17 cellular contexts compared by ENCODE assay signal in the genomic region with DNA sequence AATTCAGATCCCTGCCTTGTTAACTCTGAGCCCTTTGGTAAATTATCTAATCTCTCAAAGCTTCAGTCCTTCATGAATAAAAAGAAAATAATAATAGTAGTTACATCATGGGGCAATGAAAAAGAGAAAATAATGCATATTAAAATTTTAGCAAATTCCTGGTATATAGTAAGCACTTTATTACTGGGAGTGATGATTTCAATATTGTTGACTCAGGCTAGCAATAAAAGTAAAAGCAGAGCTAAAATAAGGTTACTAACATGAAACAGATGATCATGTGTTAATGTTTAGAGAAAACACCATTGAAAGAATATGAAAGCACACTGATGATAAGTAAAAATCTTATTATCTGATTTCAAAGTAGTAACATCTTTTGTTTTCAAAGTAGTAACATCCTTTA. TPM values are rescaled to one million over a fixed set of nuclear protein-coding genes. Genes with fewer than 3 reads are reported as not detected.
DNase-seq lines count a peak whose midpoint lies in the region; ATAC-seq and TF ChIP-seq lines count a peak whose summit lies in the region.
"Had no signal": no experiment of that assay in that cellular context is flagged by ENCODE, and none has a peak within 500 bp of the region (broad histone marks: within the 10 kb centered on the region; RNA-seq: fewer than 3 reads in every experiment).

No MANE protein-coding gene starts in this region.

- TF ChIP-seq EP300 in SK-N-SH (IDR thresholded peaks at IDR 0.05; ENCODE audit: borderline replicate concordance in 1 of 2, low read depth in 1 of 2, low read length in 1 of 2): no peak

- CTCF ChIA-PET in SK-N-SH (lab: Yijun Ruan, JAX): interaction anchor here (1.2 kb wide), 1 partner anchor 17 kb away, joined by 3 read pairs; no protein-coding TSS in a partner anchor

- H3K27ac ChIP-seq in SK-N-SH (ENCODE audit: low read depth in 2 of 2, low read length in 1 of 2): no peak overlapping the region
- H3K27ac ChIP-seq in SK-N-MC: peak overlapping the region; percentile 64
- H3K27ac ChIP-seq: 22Rv1, C4-2B had no signal

- TF ChIP-seq RAD21 in SK-N-SH (IDR thresholded peaks at IDR 0.05; ENCODE audit: low read length): no peak

- H4K20me1 ChIP-seq in SK-N-SH (ENCODE audit: insufficient read depth): no peaks in the 10 kb centered on the region

- H3K4me3 ChIP-seq in SK-N-SH (ENCODE audit: low read depth in 2 of 2, low read length in 1 of 2) (no peak overlapping the region), SK-N-MC (no peak overlapping the region), HAP-1 (no peak overlapping the region)
- H3K4me3 ChIP-seq: GM23338 had no signal

- no peak overlapping the region for H2AFZ ChIP-seq in SK-N-SH (ENCODE audit: low read depth)
- H2AFZ ChIP-seq: GM23338 had no signal

- POLR2A ChIA-PET in SK-N-SH (lab: Yijun Ruan, JAX): no interaction called here

- H3K79me2 ChIP-seq in SK-N-SH (ENCODE audit: insufficient read depth): peaks cover 7% of the 10 kb centered on the region; the same call in 1 of the 2 replicates

- H3F3A ChIP-seq in SK-N-SH (replicated peaks; ENCODE audit: insufficient read depth): peaks cover 12% of the 10 kb centered on the region

- H3K9me3 ChIP-seq in SK-N-SH: no peaks in the 10 kb centered on the region
- H3K9me3 ChIP-seq in SK-N-MC (ENCODE audit: low read depth, low read length): no peaks in the 10 kb centered on the region
- H3K9me3 ChIP-seq in HAP-1: no peaks in the 10 kb centered on the region

- no peak overlapping the region for H3K9ac ChIP-seq in SK-N-SH
- no peak overlapping the region for H3K9ac ChIP-seq in SK-N-MC (ENCODE audit: insufficient read length)

- H3K9me2 ChIP-seq in SK-N-SH: no peaks in the 10 kb centered on the region

- no peak for DNase-seq in SK-N-SH
- DNase-seq in SK-N-MC (ENCODE audit: low read depth, low spot score): no peak
- DNase-seq in fibroblast of peridontal ligament (ENCODE audit: extremely low read depth): peak; percentile 34
- DNase-seq in glomerular visceral epithelial cell (ENCODE audit: extremely low spot score): no peak
- no peak for DNase-seq in SIG-M5 (lab: John Stamatoyannopoulos, UW)
- no peak for DNase-seq in HAP-1 (ENCODE audit: low spot score in 2 of 2)
- DNase-seq: CD4-positive, alpha-beta memory T cell; COR-L47; DMS153; DMS79 treated with DMSO at 0.1 percent for 48 hours; GDM1; H7 had no signal

- TF ChIP-seq CTCF in SK-N-SH (IDR thresholded peaks at IDR 0.05): no peak

- no peaks in the 10 kb centered on the region for H3K27me3 ChIP-seq in SK-N-SH (ENCODE audit: insufficient read depth)
- no peaks in the 10 kb centered on the region for H3K27me3 ChIP-seq in HAP-1 (ENCODE audit: low read depth)

- ATAC-seq in SK-N-SH treated with all-trans-retinoic acid at 6 μM for 48 hours: no peak
- ATAC-seq in GM19463 (IDR thresholded peaks at IDR 0.05; ENCODE audit: unreplicated experiment): no peak
- ATAC-seq: GM23338 had no signal

- in situ Hi-C loops in HAP-1 (cut with MboI; ENCODE audit: low sequenced_read_pairs): loop anchor here (25.0 kb wide), 1 partner anchor 441 kb away; no protein-coding TSS in a partner anchor

- H3K36me3 ChIP-seq in SK-N-SH (replicated peaks in 1 of 2; ENCODE audit: control insufficient read depth in 1 of 2, insufficient read depth in 2 of 2, low read length in 1 of 2): peaks cover 6 to 26% of the 10 kb centered on the region in 2 experiments
- H3K36me3 ChIP-seq in SK-N-MC (ENCODE audit: insufficient read depth, low read length): peaks cover 64% of the 10 kb centered on the region
- peaks cover 59% of the 10 kb centered on the region for H3K36me3 ChIP-seq in HAP-1 (replicated peaks)

- no peaks in the 10 kb centered on the region for H3K4me1 ChIP-seq in SK-N-SH (ENCODE audit: control insufficient read depth in 1 of 2, insufficient read depth in 2 of 2, low read depth in 1 of 2, low read length in 1 of 2)
- H3K4me1 ChIP-seq in HAP-1: 0 out of 2 replicates have a peak, but pooled peaks cover 2% of the 10 kb centered on the region

- no peak overlapping the region for H3K4me2 ChIP-seq in SK-N-SH
- H3K4me2 ChIP-seq: GM23338 had no signal

TF ChIP-seq in SK-N-SH, 30 proteins besides CTCF, POLR2A, EP300 and RAD21:
- 0 out of 2 replicates have a peak, but pooled peaks have one; percentile 1 for TF ChIP-seq MXI1 (IDR thresholded peaks at IDR 0.05; ENCODE audit: low read depth, low read length)
- TF ChIP-seq, protein P1, sequence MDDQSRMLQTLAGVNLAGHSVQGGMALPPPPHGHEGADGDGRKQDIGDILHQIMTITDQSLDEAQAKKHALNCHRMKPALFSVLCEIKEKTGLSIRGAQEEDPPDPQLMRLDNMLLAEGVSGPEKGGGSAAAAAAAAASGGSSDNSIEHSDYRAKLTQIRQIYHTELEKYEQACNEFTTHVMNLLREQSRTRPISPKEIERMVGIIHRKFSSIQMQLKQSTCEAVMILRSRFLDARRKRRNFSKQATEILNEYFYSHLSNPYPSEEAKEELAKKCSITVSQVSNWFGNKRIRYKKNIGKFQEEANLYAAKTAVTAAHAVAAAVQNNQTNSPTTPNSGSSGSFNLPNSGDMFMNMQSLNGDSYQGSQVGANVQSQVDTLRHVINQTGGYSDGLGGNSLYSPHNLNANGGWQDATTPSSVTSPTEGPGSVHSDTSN (IDR thresholded peaks at IDR 0.05): no peak

TF ChIP-seq in SK-N-SH treated with all-trans-retinoic acid at 6 μM for 48 hours, 23 proteins besides CTCF, POLR2A, EP300 and RAD21 (continues in another document):
- TF ChIP-seq, protein P2, sequence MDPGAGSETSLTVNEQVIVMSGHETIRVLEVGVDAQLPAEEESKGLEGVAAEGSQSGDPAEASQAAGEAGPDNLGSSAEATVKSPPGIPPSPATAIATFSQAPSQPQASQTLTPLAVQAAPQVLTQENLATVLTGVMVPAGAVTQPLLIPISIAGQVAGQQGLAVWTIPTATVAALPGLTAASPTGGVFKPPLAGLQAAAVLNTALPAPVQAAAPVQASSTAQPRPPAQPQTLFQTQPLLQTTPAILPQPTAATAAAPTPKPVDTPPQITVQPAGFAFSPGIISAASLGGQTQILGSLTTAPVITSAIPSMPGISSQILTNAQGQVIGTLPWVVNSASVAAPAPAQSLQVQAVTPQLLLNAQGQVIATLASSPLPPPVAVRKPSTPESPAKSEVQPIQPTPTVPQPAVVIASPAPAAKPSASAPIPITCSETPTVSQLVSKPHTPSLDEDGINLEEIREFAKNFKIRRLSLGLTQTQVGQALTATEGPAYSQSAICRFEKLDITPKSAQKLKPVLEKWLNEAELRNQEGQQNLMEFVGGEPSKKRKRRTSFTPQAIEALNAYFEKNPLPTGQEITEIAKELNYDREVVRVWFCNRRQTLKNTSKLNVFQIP (CRISPR knock-in tag; IDR thresholded peaks at IDR 0.05; ENCODE audit: borderline replicate concordance, low read depth): no peak
- TF ChIP-seq OSR1 (CRISPR knock-in tag; IDR thresholded peaks at IDR 0.05): no peak
- no peak for TF ChIP-seq GLIS3 (CRISPR knock-in tag; IDR thresholded peaks at IDR 0.05)
- no peak for TF ChIP-seq ESRRG (CRISPR knock-in tag; IDR thresholded peaks at IDR 0.05)
- TF ChIP-seq ZFP30 (CRISPR knock-in tag; IDR thresholded peaks at IDR 0.05): no peak
- TF ChIP-seq SNAI2 (CRISPR knock-in tag; IDR thresholded peaks at IDR 0.05): no peak
- TF ChIP-seq BACH2 (CRISPR knock-in tag; IDR thresholded peaks at IDR 0.05; ENCODE audit: borderline replicate concordance): no peak
- TF ChIP-seq RARB (CRISPR knock-in tag; IDR thresholded peaks at IDR 0.05): no peak
- no peak for TF ChIP-seq ZNF70 (CRISPR knock-in tag; IDR thresholded peaks at IDR 0.05)
- no peak; the same call in 1 of the 2 replicates for TF ChIP-seq TCF4 (CRISPR knock-in tag; IDR thresholded peaks at IDR 0.05; ENCODE audit: borderline replicate concordance)
- no peak for TF ChIP-seq CSDC2 (CRISPR knock-in tag; IDR thresholded peaks at IDR 0.05)
- no peak for TF ChIP-seq ISL1 (CRISPR knock-in tag; IDR thresholded peaks at IDR 0.05)
- TF ChIP-seq ZC3H10 (CRISPR knock-in tag; IDR thresholded peaks at IDR 0.05): no peak
- TF ChIP-seq, protein P3, sequence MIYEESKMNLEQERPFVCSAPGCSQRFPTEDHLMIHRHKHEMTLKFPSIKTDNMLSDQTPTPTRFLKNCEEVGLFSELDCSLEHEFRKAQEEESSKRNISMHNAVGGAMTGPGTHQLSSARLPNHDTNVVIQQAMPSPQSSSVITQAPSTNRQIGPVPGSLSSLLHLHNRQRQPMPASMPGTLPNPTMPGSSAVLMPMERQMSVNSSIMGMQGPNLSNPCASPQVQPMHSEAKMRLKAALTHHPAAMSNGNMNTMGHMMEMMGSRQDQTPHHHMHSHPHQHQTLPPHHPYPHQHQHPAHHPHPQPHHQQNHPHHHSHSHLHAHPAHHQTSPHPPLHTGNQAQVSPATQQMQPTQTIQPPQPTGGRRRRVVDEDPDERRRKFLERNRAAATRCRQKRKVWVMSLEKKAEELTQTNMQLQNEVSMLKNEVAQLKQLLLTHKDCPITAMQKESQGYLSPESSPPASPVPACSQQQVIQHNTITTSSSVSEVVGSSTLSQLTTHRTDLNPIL (CRISPR knock-in tag; IDR thresholded peaks at IDR 0.05; ENCODE audit: low read depth): no peak
- TF ChIP-seq, protein P4, sequence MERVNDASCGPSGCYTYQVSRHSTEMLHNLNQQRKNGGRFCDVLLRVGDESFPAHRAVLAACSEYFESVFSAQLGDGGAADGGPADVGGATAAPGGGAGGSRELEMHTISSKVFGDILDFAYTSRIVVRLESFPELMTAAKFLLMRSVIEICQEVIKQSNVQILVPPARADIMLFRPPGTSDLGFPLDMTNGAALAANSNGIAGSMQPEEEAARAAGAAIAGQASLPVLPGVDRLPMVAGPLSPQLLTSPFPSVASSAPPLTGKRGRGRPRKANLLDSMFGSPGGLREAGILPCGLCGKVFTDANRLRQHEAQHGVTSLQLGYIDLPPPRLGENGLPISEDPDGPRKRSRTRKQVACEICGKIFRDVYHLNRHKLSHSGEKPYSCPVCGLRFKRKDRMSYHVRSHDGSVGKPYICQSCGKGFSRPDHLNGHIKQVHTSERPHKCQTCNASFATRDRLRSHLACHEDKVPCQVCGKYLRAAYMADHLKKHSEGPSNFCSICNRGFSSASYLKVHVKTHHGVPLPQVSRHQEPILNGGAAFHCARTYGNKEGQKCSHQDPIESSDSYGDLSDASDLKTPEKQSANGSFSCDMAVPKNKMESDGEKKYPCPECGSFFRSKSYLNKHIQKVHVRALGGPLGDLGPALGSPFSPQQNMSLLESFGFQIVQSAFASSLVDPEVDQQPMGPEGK (CRISPR knock-in tag; IDR thresholded peaks at IDR 0.05; ENCODE audit: borderline replicate concordance): no peak
- TF ChIP-seq PPARA (CRISPR knock-in tag; IDR thresholded peaks at IDR 0.05; ENCODE audit: borderline replicate concordance): no peak

RNA-seq across cellular contexts. Expression of a gene that starts 13.6 kb away (rescaled TPM):
- 5.1 and 5.8 TPM in 2 replicates for polyA plus RNA-seq in SK-N-SH (2012; rRNA removed)
- 6.3 and 6.8 TPM in 2 replicates for polyA plus RNA-seq in SK-N-SH (2012; cell fraction: cytosol; rRNA removed)
- polyA plus RNA-seq in SK-N-SH (2012; cell fraction: nucleus; rRNA removed): 3.5 and 5.3 TPM in 2 replicates

RNA-seq across cellular contexts. Expression of a gene that starts 30.5 kb away (rescaled TPM):
- 32.2 and 33.5 TPM in 2 replicates for polyA plus RNA-seq in SK-N-SH (2012; rRNA removed)
- 29.7 and 42.6 TPM in 2 replicates for polyA plus RNA-seq in SK-N-SH (2012; cell fraction: cytosol; rRNA removed)
- 34.5 and 35.2 TPM in 2 replicates for polyA plus RNA-seq in SK-N-SH (2012; cell fraction: nucleus; rRNA removed)
